Comparison of ENCODE assay signal across 8 cellular contexts in the genomic region with DNA sequence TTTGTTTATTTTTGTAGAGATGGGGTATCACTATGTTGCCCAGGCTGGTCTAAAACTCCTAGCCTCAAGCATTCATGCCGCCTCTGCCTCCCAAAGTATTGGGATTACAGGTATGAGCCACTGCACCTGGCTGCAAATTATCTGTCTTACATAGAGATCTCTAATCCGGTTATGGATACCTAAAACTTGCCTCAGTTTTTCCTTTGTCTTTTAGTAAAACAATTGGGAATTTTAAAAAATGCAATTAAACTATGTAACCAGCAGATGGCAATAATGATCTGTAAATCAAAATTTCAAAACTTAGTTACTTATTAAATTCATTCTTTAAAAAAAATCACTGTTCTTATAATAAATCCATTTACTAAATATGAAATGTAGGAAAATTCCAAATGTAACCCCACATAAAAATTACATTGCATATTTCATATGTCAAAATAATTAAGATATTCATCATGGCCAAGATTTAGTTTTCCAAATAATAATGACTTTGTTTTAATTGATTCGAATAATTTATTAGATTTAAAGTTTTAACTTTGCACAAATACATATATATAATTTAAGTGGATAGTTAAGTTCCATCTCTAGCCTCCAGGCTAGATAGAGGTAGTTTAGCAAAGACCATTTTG. TPM values are rescaled to one million over a fixed set of nuclear protein-coding genes. Genes with fewer than 3 reads are reported as not detected.
DNase-seq lines count a peak whose midpoint lies in the region; FAIRE-seq and TF ChIP-seq lines count a peak whose summit lies in the region.
"Not testable (repeated sequence)": the region's sequence is repeated elsewhere in the genome, so short reads cannot be mapped to it uniquely, and the experiment has no call there.

No MANE protein-coding gene starts in this region.

- BruUV-seq in OCI-LY7 (replicated peaks; lab: Mats Ljungman, UMichigan) = not testable (repeated sequence)

- not testable (repeated sequence) for H3K27ac ChIP-seq in OCI-LY7 (ENCODE audit: low read depth, low read length, poor library complexity, severe bottlenecking); SK-N-SH (ENCODE audit: low read depth in 2 of 2, low read length in 1 of 2)

- H3K36me3 ChIP-seq in OCI-LY7 (ENCODE audit: insufficient read depth, low read length); SK-N-SH (replicated peaks in 1 of 2; ENCODE audit: control insufficient read depth in 1 of 2, insufficient read depth in 2 of 2, low read length in 1 of 2): not testable (repeated sequence)

- H3K79me2 ChIP-seq in OCI-LY7 (ENCODE audit: insufficient read depth, low read depth, low read length) = peaks cover 12% of the 10 kb centered on the region; the same call in 1 of the 2 replicates
- H3K79me2 ChIP-seq in SK-N-SH (ENCODE audit: insufficient read depth) = not testable (repeated sequence)

- not testable (repeated sequence) for H3K9me2 ChIP-seq in OCI-LY7 (ENCODE audit: insufficient read depth, low read length); SK-N-SH

- WGBS in SK-N-SH (ENCODE audit: low lambda C conversion rate) = 6% methylated on average over 3 of the region's 3 CpGs

- intact Hi-C loops in OCI-LY7 (cut with micrococcal nuclease; ENCODE audit: unreplicated experiment) = not testable (repeated sequence)

- H2AFZ ChIP-seq in OCI-LY7 (ENCODE audit: low read length); SK-N-SH (ENCODE audit: low read depth): not testable (repeated sequence)

- CTCF ChIA-PET in OCI-LY7 (lab: Charles Lee; ENCODE audit: unreplicated experiment); SK-N-SH (lab: Yijun Ruan, JAX): not testable (repeated sequence)

- FAIRE-seq in A204.1 (lab: Jason Lieb, UNC) (peak; percentile 95), G401.6 (lab: Jason Lieb, UNC) (peak; percentile 51), colon (lab: Jason Lieb, UNC) (peak; percentile 91), frontal cortex (lab: Jason Lieb, UNC) (peak; percentile 98)

- H3K4me3 ChIP-seq in OCI-LY7 (ENCODE audit: low read depth, low read length, poor library complexity, severe bottlenecking); SK-N-SH (ENCODE audit: low read depth in 2 of 2, low read length in 1 of 2): not testable (repeated sequence)

- H3K9ac ChIP-seq in SK-N-SH = not testable (repeated sequence)

- not testable (repeated sequence) for DNase-seq in OCI-LY7 (ENCODE audit: low spot score); SK-N-SH; frontal cortex (ENCODE audit: low spot score in 2 of 2); mesothelial cell of epicardium (ENCODE audit: low spot score in 2 of 2, unreplicated experiment in 2 of 2); osteocyte (ENCODE audit: extremely low spot score, unreplicated experiment)

- not testable (repeated sequence) for H4K20me1 ChIP-seq in OCI-LY7 (ENCODE audit: insufficient read depth, low read length); SK-N-SH (ENCODE audit: insufficient read depth)

- TF ChIP-seq EP300 in SK-N-SH (IDR thresholded peaks at IDR 0.05; ENCODE audit: borderline replicate concordance in 1 of 2, low read depth in 1 of 2, low read length in 1 of 2) = not testable (repeated sequence)

- H3K9me3 Mint-ChIP-seq in mesothelial cell of epicardium; osteocyte (ENCODE audit: unreplicated experiment): not testable (repeated sequence)

- not testable (repeated sequence) for TF ChIP-seq RAD21 in SK-N-SH (IDR thresholded peaks at IDR 0.05; ENCODE audit: low read length)

- H3K27me3 ChIP-seq in SK-N-SH (ENCODE audit: insufficient read depth) = not testable (repeated sequence)

- H3K27ac Mint-ChIP-seq in mesothelial cell of epicardium; osteocyte (ENCODE audit: unreplicated experiment): not testable (repeated sequence)

- H3K4me1 Mint-ChIP-seq in mesothelial cell of epicardium (peaks cover 18% of the 10 kb centered on the region), osteocyte (ENCODE audit: unreplicated experiment) (peaks cover 13% of the 10 kb centered on the region)

- not testable (repeated sequence) for H3F3A ChIP-seq in SK-N-SH (replicated peaks; ENCODE audit: insufficient read depth)

- POLR2A ChIA-PET in OCI-LY7 (lab: Charles Lee); SK-N-SH (lab: Yijun Ruan, JAX): not testable (repeated sequence)

- not testable (repeated sequence) for H3K4me2 ChIP-seq in OCI-LY7 (ENCODE audit: low read length); SK-N-SH

- H3K27me3 Mint-ChIP-seq in mesothelial cell of epicardium (ENCODE audit: low read depth) = peaks cover 56% of the 10 kb centered on the region
- H3K27me3 Mint-ChIP-seq in osteocyte (ENCODE audit: unreplicated experiment) = peaks cover 31% of the 10 kb centered on the region

- H3K9me3 ChIP-seq in OCI-LY7 (ENCODE audit: low read length); SK-N-SH: not testable (repeated sequence)

- not testable (repeated sequence) for H3K4me3 Mint-ChIP-seq in mesothelial cell of epicardium; osteocyte (ENCODE audit: unreplicated experiment)

- TF ChIP-seq CTCF in OCI-LY7 (conservative IDR thresholded peaks at IDR 0.05; ENCODE audit: low read length) = peak; percentile 40; the same call in 1 of the 2 replicates
- TF ChIP-seq CTCF in SK-N-SH (IDR thresholded peaks at IDR 0.05) = peak; percentile 47
- TF ChIP-seq CTCF in mesothelial cell of epicardium (IDR thresholded peaks at IDR 0.05; ENCODE audit: unreplicated experiment) = peak; percentile 36
- TF ChIP-seq CTCF in osteocyte (IDR thresholded peaks at IDR 0.05) = peak; percentile 27

- H3K4me1 ChIP-seq in OCI-LY7 (ENCODE audit: insufficient read depth, low read length, poor library complexity, severe bottlenecking) = peaks cover 12% of the 10 kb centered on the region
- not testable (repeated sequence) for H3K4me1 ChIP-seq in SK-N-SH (ENCODE audit: control insufficient read depth in 1 of 2, insufficient read depth in 2 of 2, low read depth in 1 of 2, low read length in 1 of 2)

- not testable (repeated sequence) for H3K36me3 Mint-ChIP-seq in mesothelial cell of epicardium; osteocyte (ENCODE audit: unreplicated experiment)

RNA-seq across cellular contexts. Expression of gene PMPCB, which starts 14.3 kb away (rescaled TPM):
- total RNA-seq in OCI-LY7 (2014; rRNA removed; shearing (Covaris generic)) = 48.5 and 57.5 TPM in 2 replicates
- total RNA-seq in OCI-LY7 (2022) (94.1 and 95.9 TPM in 2 replicates), frontal cortex (65.2 TPM), mesothelial cell of epicardium (64.0 to 68.6 TPM (median 65.1 TPM) in 3 replicates), osteocyte (52.7 and 53.0 TPM in 2 replicates)
- 116 and 142 TPM in 2 replicates for polyA plus RNA-seq in SK-N-SH (2012; rRNA removed)
- 146 and 156 TPM in 2 replicates for polyA plus RNA-seq in SK-N-SH (2012; cell fraction: cytosol; rRNA removed)
- 122 and 252 TPM in 2 replicates for polyA plus RNA-seq in SK-N-SH (2012; cell fraction: nucleus; rRNA removed)
